ENCODE assay signal across 26 cellular contexts in the genomic region with DNA sequence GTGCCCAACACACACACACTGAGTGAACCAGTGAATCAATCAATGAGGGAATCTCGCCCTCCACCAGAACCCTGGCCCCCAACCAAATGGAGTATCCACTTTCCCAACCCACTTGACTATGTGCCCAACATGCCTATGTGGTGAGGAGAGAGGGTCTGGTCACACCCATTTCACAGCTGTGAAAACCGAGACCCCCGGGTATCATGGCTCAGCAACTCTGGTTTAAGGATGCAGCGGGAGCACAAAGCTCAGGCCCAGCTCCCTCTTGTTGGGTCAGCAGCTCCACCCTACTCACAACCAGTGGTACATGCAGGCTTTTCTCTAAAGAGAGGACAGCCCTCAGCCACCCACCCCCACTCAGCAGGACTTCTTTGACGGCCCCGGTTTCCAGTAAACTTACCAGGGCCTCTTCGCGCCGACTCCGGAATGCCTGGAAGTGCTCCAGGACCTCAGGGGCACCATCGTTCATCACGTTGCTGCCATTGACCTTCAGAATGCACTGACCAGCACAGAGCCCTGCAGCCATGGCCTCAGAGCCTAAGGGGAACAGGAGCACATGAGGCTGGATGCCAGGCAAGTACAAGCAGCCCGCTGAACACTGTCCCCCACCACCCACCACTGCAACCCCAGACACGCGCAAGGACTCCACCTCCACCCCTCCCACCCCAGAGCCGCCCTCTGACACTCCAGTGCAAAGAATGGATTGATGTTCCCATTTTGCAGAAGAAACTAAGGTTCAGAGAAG.
DNase-seq lines count a peak whose midpoint lies in the region; ATAC-seq, FAIRE-seq and TF ChIP-seq lines count a peak whose summit lies in the region.
"Had no signal": no experiment of that assay in that cellular context is flagged by ENCODE, and none has a peak within 500 bp of the region (broad histone marks: within the 10 kb centered on the region; RNA-seq: fewer than 3 reads in every experiment).

No MANE protein-coding gene starts in this region.

- BruUV-seq in HepG2 (replicated peaks; lab: Mats Ljungman, UMichigan): no TSS peak

- CTCF ChIA-PET in HepG2 (lab: Yijun Ruan, JAX; ENCODE audit: low intra/inter-chr PET ratio, low total read pairs): no interaction called here

- FAIRE-seq in HepG2 (lab: Jason Lieb, UNC) (no peak), urothelium cell line (lab: Jason Lieb, UNC) (peak; percentile 74)
- FAIRE-seq: D721Med, GM19239, RCC 7860 had no signal

- TF ChIP-seq RAD21 in HepG2 (CRISPR knock-in tag; IDR thresholded peaks at IDR 0.05): no peak

- H4K20me1 ChIP-seq in HepG2 (ENCODE audit: insufficient read depth, low read length): peaks cover 3% of the 10 kb centered on the region; the same call in 1 of the 2 replicates
- H4K20me1 ChIP-seq in GM23338 (replicated peaks; ENCODE audit: insufficient read depth): no peaks in the 10 kb centered on the region
- H4K20me1 ChIP-seq: BLaER1 had no signal

- TF ChIP-seq EP300 in HepG2 (IDR thresholded peaks at IDR 0.05; ENCODE audit: low read depth in 2 of 2, low read length in 2 of 2) (no peak), HepG2 (CRISPR knock-in tag; IDR thresholded peaks at IDR 0.05; ENCODE audit: borderline replicate concordance) (no peak)

- H3K9me3 Mint-ChIP-seq in GM23338: no peaks in the 10 kb centered on the region
- no peaks in the 10 kb centered on the region for H3K9me3 Mint-ChIP-seq in naive thymus-derived CD8-positive, alpha-beta T cell
- H3K9me3 Mint-ChIP-seq: H9, HFFc6 had no signal

- no peaks in the 10 kb centered on the region for H3K9me2 ChIP-seq in GM23338 (ENCODE audit: insufficient read depth)

- POLR2A ChIA-PET in HepG2 (lab: Yijun Ruan, JAX): no interaction called here
- POLR2A ChIA-PET in naive thymus-derived CD8-positive, alpha-beta T cell (lab: Charles Lee): no interaction called here

- H3K36me3 Mint-ChIP-seq in GM23338 (ENCODE audit: low read depth): peaks cover 12% of the 10 kb centered on the region
- peaks cover 0 to 97% (median 16%) of the 10 kb centered on the region in 3 donors for H3K36me3 Mint-ChIP-seq in naive thymus-derived CD8-positive, alpha-beta T cell

- H3F3A ChIP-seq in GM23338 (replicated peaks; ENCODE audit: low read depth): no peaks in the 10 kb centered on the region

- H3K4me3 ChIP-seq in HepG2 (replicated peaks in 1 of 3; ENCODE audit: insufficient read depth in 1 of 3, low read depth in 2 of 3, low read length in 3 of 3) (no peak overlapping the region), right lobe of liver (no peak overlapping the region), lower lobe of right lung (no peak overlapping the region), GM23338 (no peak overlapping the region)
- H3K4me3 ChIP-seq: BLaER1, GM23248, MG63, SJSA1 had no signal

- no peaks in the 10 kb centered on the region for H3K9me3 ChIP-seq in HepG2 (ENCODE audit: low read length)
- H3K9me3 ChIP-seq in right lobe of liver: no peaks in the 10 kb centered on the region
- H3K9me3 ChIP-seq in lower lobe of right lung: no peaks in the 10 kb centered on the region
- H3K9me3 ChIP-seq: BLaER1, MG63, SJSA1 had no signal

- DNase-seq in HepG2 (ENCODE audit: low spot score) (no peak), right lobe of liver (no peak), amniotic epithelial cell (ENCODE audit: low read depth) (peak; percentile 67), lower lobe of right lung (peak; percentile 24), urothelium cell line (ENCODE audit: low spot score) (no peak), GM23338 (ENCODE audit: low spot score) (no peak)
- DNase-seq in naive thymus-derived CD8-positive, alpha-beta T cell: no peak
- DNase-seq: CD4-positive, CD25-positive, alpha-beta regulatory T cell; GM23248; H9; HFFc6; KBM-7; MG63; NCI-H1105 treated with DMSO at 0.1 percent for 48 hours; NCI-H146; NCI-H1930; NCI-H446; NCI-H524 treated with DMSO at 0.1 percent for 48 hours; NCI-H774 had no signal

- H3K4me1 ChIP-seq in HepG2 (ENCODE audit: insufficient read depth, low read length) (no peaks in the 10 kb centered on the region), right lobe of liver (no peaks in the 10 kb centered on the region), lower lobe of right lung (peaks cover 4% of the 10 kb centered on the region), GM23338 (ENCODE audit: insufficient read depth) (no peaks in the 10 kb centered on the region)
- H3K4me1 ChIP-seq: SJSA1 had no signal

- H3K36me3 ChIP-seq in HepG2 (replicated peaks in 1 of 2; ENCODE audit: control insufficient read depth in 1 of 2, insufficient read depth in 2 of 2, low read length in 2 of 2): no peaks in the 10 kb centered on the region
- H3K36me3 ChIP-seq in right lobe of liver: peaks cover 0 to 7% (median 0%) of the 10 kb centered on the region in 4 donors
- H3K36me3 ChIP-seq in lower lobe of right lung: peaks cover 98% of the 10 kb centered on the region
- H3K36me3 ChIP-seq in GM23338 (ENCODE audit: insufficient read depth): no peaks in the 10 kb centered on the region; the same call in 1 of the 2 replicates
- H3K36me3 ChIP-seq: MG63 had no signal

- peaks cover 11% of the 10 kb centered on the region for H3K27me3 Mint-ChIP-seq in GM23338 (ENCODE audit: insufficient read depth, low read depth, poor library complexity)
- no peaks in the 10 kb centered on the region for H3K27me3 Mint-ChIP-seq in naive thymus-derived CD8-positive, alpha-beta T cell
- H3K27me3 Mint-ChIP-seq: CD4-positive, CD25-positive, alpha-beta regulatory T cell had no signal

- no peak overlapping the region for H3K4me3 Mint-ChIP-seq in GM23338
- H3K4me3 Mint-ChIP-seq in naive thymus-derived CD8-positive, alpha-beta T cell: no peak overlapping the region
- H3K4me3 Mint-ChIP-seq: CD4-positive, CD25-positive, alpha-beta regulatory T cell; H9; HFFc6 had no signal

- H3K27ac Mint-ChIP-seq in GM23338: no peak overlapping the region
- no peak overlapping the region for H3K27ac Mint-ChIP-seq in naive thymus-derived CD8-positive, alpha-beta T cell
- H3K27ac Mint-ChIP-seq: CD4-positive, CD25-positive, alpha-beta regulatory T cell; HFFc6 had no signal

- intact Hi-C loops in HepG2 (cut with micrococcal nuclease; ENCODE audit: unreplicated experiment) (no loop called here), right lobe of liver (cut with DNase I) (no loop called here), lower lobe of right lung (cut with DNase I) (no loop called here)

- no peak overlapping the region for H3K9ac ChIP-seq in HepG2 (ENCODE audit: insufficient read depth, low read depth, low read length)
- H3K9ac ChIP-seq: BLaER1, GM23248 had no signal

- TF ChIP-seq POLR2A in HepG2 (IDR thresholded peaks at IDR 0.05; ENCODE audit: insufficient read depth in 1 of 2, low read depth in 2 of 2, low read length in 2 of 2) (no peak), right lobe of liver (IDR thresholded peaks at IDR 0.05) (no peak)

- H2AFZ ChIP-seq in HepG2 (ENCODE audit: low read length) (no peak overlapping the region), GM23338 (no peak overlapping the region)
- H2AFZ ChIP-seq: GM23248 had no signal

- WGBS in HepG2 (ENCODE audit: low lambda C conversion rate): 45% methylated on average over 14 of the region's 16 CpGs
- 77% methylated on average over 5 of the region's 16 CpGs for WGBS in right lobe of liver (ENCODE audit: insufficient coverage, low coverage, low lambda C conversion rate, missing lambda C conversion rate)

- no peak for TF ChIP-seq CTCF in HepG2 (CRISPR knock-in tag; IDR thresholded peaks at IDR 0.05)
- TF ChIP-seq CTCF in right lobe of liver (IDR thresholded peaks at IDR 0.05): no peak
- no peak for TF ChIP-seq CTCF in lower lobe of right lung (IDR thresholded peaks at IDR 0.05)
- TF ChIP-seq CTCF in GM23338 (conservative IDR thresholded peaks at IDR 0.05; ENCODE audit: low read depth in 2 of 2): no peak

- no peak for ATAC-seq in HepG2
- ATAC-seq in right lobe of liver: no peak
- no peak for ATAC-seq in lower lobe of right lung
- ATAC-seq in GM23338: no peak
- no peak for ATAC-seq in naive thymus-derived CD8-positive, alpha-beta T cell
- ATAC-seq in HG03469 (IDR thresholded peaks at IDR 0.05; ENCODE audit: unreplicated experiment): no peak

- H3K27ac ChIP-seq in HepG2 (ENCODE audit: extremely low read length, insufficient read depth, low read length): no peak overlapping the region
- no peak overlapping the region for H3K27ac ChIP-seq in right lobe of liver
- H3K27ac ChIP-seq in lower lobe of right lung: no peak overlapping the region
- no peak overlapping the region for H3K27ac ChIP-seq in GM23338 (ENCODE audit: low read depth)
- H3K27ac ChIP-seq: BLaER1, GM23248, HL-60, SJSA1 had no signal

- H3K4me1 Mint-ChIP-seq in GM23338: peaks cover under 1% of the 10 kb centered on the region; the same call in 2 of the 3 replicates
- H3K4me1 Mint-ChIP-seq in naive thymus-derived CD8-positive, alpha-beta T cell: peaks cover 3 to 8% (median 5%) of the 10 kb centered on the region in 4 donors

- H3K79me2 ChIP-seq in HepG2 (ENCODE audit: insufficient read depth, low read length) (no peaks in the 10 kb centered on the region), GM23338 (replicated peaks; ENCODE audit: insufficient read depth) (no peaks in the 10 kb centered on the region)

- H3K4me2 ChIP-seq in HepG2 (ENCODE audit: low read depth, low read length) (no peak overlapping the region), GM23338 (no peak overlapping the region)
- H3K4me2 ChIP-seq: BLaER1 had no signal

- H3K27me3 ChIP-seq in HepG2 (ENCODE audit: control insufficient read depth in 1 of 2, insufficient read depth in 2 of 2, low read length in 2 of 2) (peaks cover 5 to 41% of the 10 kb centered on the region in 2 experiments; a peak in 3 of 5 replicates), right lobe of liver (no peaks in the 10 kb centered on the region), lower lobe of right lung (ENCODE audit: low read depth) (no peaks in the 10 kb centered on the region), GM23338 (ENCODE audit: insufficient read depth) (no peaks in the 10 kb centered on the region)
- H3K27me3 ChIP-seq: BLaER1, MG63, SJSA1 had no signal

- in situ Hi-C loops in HepG2 (cut with HindIII; ENCODE audit: extremely low pct_ligation_motif_present, low pct_unique_long_range_greater_than_20kb): no loop called here

TF ChIP-seq in HepG2, 621 proteins besides CTCF, POLR2A, EP300 and RAD21:
- TF ChIP-seq JARID2 (CRISPR knock-in tag; IDR thresholded peaks at IDR 0.05; ENCODE audit: insufficient replicate concordance) (no peak), ZNF629 (CRISPR knock-in tag; conservative IDR thresholded peaks at IDR 0.05) (peak; percentile 54; the same call in 1 of the 2 replicates)

TF ChIP-seq in GM23338, 12 proteins besides CTCF, POLR2A, EP300 and RAD21 (continues in another document):
- TF ChIP-seq EZH2 (IDR thresholded peaks at IDR 0.05; ENCODE audit: low read depth, unreplicated experiment): no peak
- TF ChIP-seq JUNB (IDR thresholded peaks at IDR 0.05; ENCODE audit: unreplicated experiment): no peak
- no peak for TF ChIP-seq ZNF114 (CRISPR knock-in tag; IDR thresholded peaks at IDR 0.05)
- TF ChIP-seq POLR2AphosphoS5 (IDR thresholded peaks at IDR 0.05; ENCODE audit: low read depth): no peak

Comparison
In these comparisons a context has a peak if more than half of its experiments do, and no peak if none do; other contexts are left out.
1. DNase-seq: peak in amniotic epithelial cell (single experiment) and lower lobe of right lung (single experiment); none in HepG2 (single experiment), right lobe of liver (0 of 3), urothelium cell line (single experiment), GM23338 (single experiment) and naive thymus-derived CD8-positive, alpha-beta T cell (0 of 10).